ENCODE assay signal across 23 cellular contexts in the genomic region with DNA sequence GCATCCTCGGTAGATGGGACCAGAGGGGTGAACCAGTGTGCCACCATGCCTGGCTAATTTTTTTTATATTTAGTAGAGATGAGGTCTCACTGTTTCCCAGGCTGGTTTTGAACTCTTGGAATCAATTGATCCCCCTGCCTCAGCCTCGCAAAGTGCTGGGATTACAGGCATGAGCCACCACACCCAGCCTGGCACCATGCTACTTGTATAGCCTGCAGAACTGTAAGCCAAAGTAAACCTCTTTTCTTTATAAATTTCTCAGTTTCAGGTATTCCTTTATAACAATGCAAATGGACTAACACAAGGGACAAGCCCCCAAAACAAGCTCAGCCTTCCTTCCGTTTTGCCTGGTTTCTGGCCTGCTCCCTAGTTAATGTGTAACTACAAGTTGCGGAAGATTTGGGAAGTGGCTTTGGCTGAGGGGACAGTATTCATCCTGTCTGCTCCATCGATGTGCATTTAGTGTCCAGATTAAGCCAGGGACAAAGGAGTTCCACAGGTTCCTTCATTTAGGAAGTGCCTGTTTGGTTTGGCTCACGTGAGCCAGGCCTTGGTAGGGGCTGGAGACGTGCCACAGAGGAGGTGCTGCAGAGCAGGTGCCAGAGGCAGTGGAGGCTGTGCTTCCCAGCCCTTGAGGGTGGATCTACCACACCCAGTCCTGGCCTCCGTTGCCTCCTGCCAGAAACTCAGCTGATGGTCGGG. TPM values are rescaled to one million over a fixed set of nuclear protein-coding genes. Genes with fewer than 3 reads are reported as not detected.
DNase-seq lines count a peak whose midpoint lies in the region; ATAC-seq and TF ChIP-seq lines count a peak whose summit lies in the region.
"Had no signal": no experiment of that assay in that cellular context is flagged by ENCODE, and none has a peak within 500 bp of the region (broad histone marks: within the 10 kb centered on the region; RNA-seq: fewer than 3 reads in every experiment).

No MANE protein-coding gene starts in this region.

- TF ChIP-seq CTCF in LNCaP clone FGC (IDR thresholded peaks at IDR 0.05; ENCODE audit: control insufficient read depth, extremely low read depth, insufficient read depth): no peak
- no peak for TF ChIP-seq CTCF in body of pancreas (IDR thresholded peaks at IDR 0.05)
- TF ChIP-seq CTCF in nephron (IDR thresholded peaks at IDR 0.05; ENCODE audit: unreplicated experiment in 3 of 3): no peak

- H3K36me3 Mint-ChIP-seq in nephron (ENCODE audit: low read depth): no peaks in the 10 kb centered on the region
- H3K36me3 Mint-ChIP-seq: activated naive CD8-positive, alpha-beta T cell; WTC11 had no signal

- H3K4me3 ChIP-seq in LNCaP clone FGC (ENCODE audit: low read depth, low read length) (no peak overlapping the region), body of pancreas (no peak overlapping the region)
- H3K4me3 ChIP-seq: hepatocyte, sigmoid colon, vagina had no signal

- H3K4me1 Mint-ChIP-seq in nephron: peaks cover 9% of the 10 kb centered on the region

- no peaks in the 10 kb centered on the region for H3K9me3 ChIP-seq in body of pancreas
- H3K9me3 ChIP-seq: sigmoid colon, vagina had no signal

- H3K27ac ChIP-seq in body of pancreas: peak overlapping the region in 3 of 4 donors; percentile 43 to 69 (median 45)
- H3K27ac ChIP-seq: hepatocyte, sigmoid colon, vagina had no signal

- ATAC-seq in body of pancreas: peak; percentile 63
- no peak for ATAC-seq in GM21528 (IDR thresholded peaks at IDR 0.05; ENCODE audit: low FRiP score, unreplicated experiment)
- ATAC-seq in HG02938 (IDR thresholded peaks at IDR 0.05; ENCODE audit: unreplicated experiment): no peak
- ATAC-seq: activated T-cell treated with anti-CD3 and anti-CD28 coated beads, Interleukin-2, amount 50 U/mL, for 72 hours; HCT116; stimulated activated naive CD8-positive, alpha-beta T cell treated with anti-CD3 and anti-CD28 coated beads, Interleukin-15, amount 100 ng/mL, for 72 hours; WTC11 had no signal

- H3K27me3 Mint-ChIP-seq in nephron (ENCODE audit: low read depth): peaks cover 37% of the 10 kb centered on the region

- peak overlapping the region; percentile 41 to 87 (median 67) for H3K27ac Mint-ChIP-seq in nephron
- H3K27ac Mint-ChIP-seq: activated CD4-positive, alpha-beta memory T cell treated with anti-CD3 and anti-CD28 coated beads, Interleukin-2, amount 10 ng/mL, durations not matched to agents 7 days and 5 days; activated naive CD8-positive, alpha-beta T cell; activated T-cell treated with anti-CD3 and anti-CD28 coated beads, Interleukin-2, amount 50 U/mL, for 72 hours; stimulated activated naive CD8-positive, alpha-beta T cell treated with anti-CD3 and anti-CD28 coated beads, Interleukin-15, amount 100 ng/mL, for 72 hours; T-helper 1 cell treated with Interleukin-12 subunit alpha and Interleukin-12 subunit beta and Interleukin-4 antibody, amounts not matched to agents 30 μg/mL and 1 μg/mL, for 36 hours; WTC11 had no signal

- no peaks in the 10 kb centered on the region for H3K27me3 ChIP-seq in body of pancreas
- H3K27me3 ChIP-seq: vagina had no signal

- H3K4me3 Mint-ChIP-seq in nephron: peak overlapping the region in 1 of 3 experiments; percentile 5
- H3K4me3 Mint-ChIP-seq: activated CD4-positive, alpha-beta memory T cell treated with anti-CD3 and anti-CD28 coated beads, Interleukin-2, amount 10 ng/mL, durations not matched to agents 7 days and 5 days; activated naive CD8-positive, alpha-beta T cell; activated T-cell treated with anti-CD3 and anti-CD28 coated beads, Interleukin-2, amount 50 U/mL, for 72 hours; stimulated activated naive CD8-positive, alpha-beta T cell treated with anti-CD3 and anti-CD28 coated beads, Interleukin-15, amount 100 ng/mL, for 72 hours; T-helper 1 cell treated with Interleukin-12 subunit alpha and Interleukin-12 subunit beta and Interleukin-4 antibody, amounts not matched to agents 30 μg/mL and 1 μg/mL, for 36 hours; WTC11 had no signal

- H3K9me3 Mint-ChIP-seq in nephron: no peaks in the 10 kb centered on the region
- H3K9me3 Mint-ChIP-seq: activated CD4-positive, alpha-beta memory T cell treated with anti-CD3 and anti-CD28 coated beads, Interleukin-2, amount 10 ng/mL, durations not matched to agents 7 days and 5 days; activated T-cell treated with anti-CD3 and anti-CD28 coated beads, Interleukin-2, amount 50 U/mL, for 72 hours; stimulated activated naive CD8-positive, alpha-beta T cell treated with anti-CD3 and anti-CD28 coated beads, Interleukin-15, amount 100 ng/mL, for 72 hours; T-helper 1 cell treated with Interleukin-12 subunit alpha and Interleukin-12 subunit beta and Interleukin-4 antibody, amounts not matched to agents 30 μg/mL and 1 μg/mL, for 36 hours; WTC11 had no signal

- in situ Hi-C loops in ACHN (cut with HindIII; ENCODE audit: low pct_ligation_motif_present, low pct_unique_long_range_greater_than_20kb, low sequenced_read_pairs): no loop called here

- DNase-seq in COLO668 (lab: John Stamatoyannopoulos, UW; ENCODE audit: unreplicated experiment): peak; percentile 78
- DNase-seq in LNCaP clone FGC (ENCODE audit: low read depth): peak; percentile 89
- peak; percentile 55 to 81 (median 74) for DNase-seq in body of pancreas
- DNase-seq in globus pallidus (ENCODE audit: low spot score): no peak
- DNase-seq in ACHN: no peak
- DNase-seq: activated CD4-positive, alpha-beta memory T cell treated with anti-CD3 and anti-CD28 coated beads, Interleukin-2, amount 10 ng/mL, durations not matched to agents 7 days and 5 days; activated T-cell treated with anti-CD3 and anti-CD28 coated beads, Interleukin-2, amount 50 U/mL, for 72 hours; NCI-H1417 treated with DMSO at 0.1 percent for 48 hours; NCI-H510A treated with DMSO at 0.1 percent for 48 hours; occipital lobe; sigmoid colon; stimulated activated CD4-positive, alpha-beta T cell treated with anti-CD3 and anti-CD28 coated beads, Interleukin-1b, Interleukin-23, amount 100 ng/mL, for 48 hours; stimulated activated naive CD8-positive, alpha-beta T cell treated with anti-CD3 and anti-CD28 coated beads, Interleukin-15, amount 100 ng/mL, for 72 hours had no signal

- TF ChIP-seq POLR2A in body of pancreas (IDR thresholded peaks at IDR 0.05): no peak

- H3K4me1 ChIP-seq in body of pancreas: peaks cover 20% of the 10 kb centered on the region

- H3K36me3 ChIP-seq in body of pancreas (replicated peaks in 1 of 2; ENCODE audit: insufficient read depth in 1 of 2, low read depth in 2 of 2): no peaks in the 10 kb centered on the region
- H3K36me3 ChIP-seq: sigmoid colon, vagina had no signal

- intact Hi-C loops in body of pancreas (cut with DNase I): no loop called here

- 34 to 35% methylated on average over 9 of the region's 9 CpGs for WGBS in body of pancreas, 2 donors

RNA-seq across cellular contexts. Expression of a gene that starts 4.4 kb away (rescaled TPM):
- total RNA-seq in body of pancreas: under 1 TPM in 1 of 2 donors, not detected in 1; 0.78 TPM
- total RNA-seq: activated CD4-positive, alpha-beta memory T cell treated with anti-CD3 and anti-CD28 coated beads, Interleukin-2, amount 10 ng/mL, durations not matched to agents 7 days and 5 days; activated T-cell treated with anti-CD3 and anti-CD28 coated beads, Interleukin-2, amount 50 U/mL, for 72 hours; hepatocyte; mononuclear cell; occipital lobe; vagina had no signal

RNA-seq across cellular contexts. Expression of a gene that starts 59.8 kb away (rescaled TPM):
- total RNA-seq in body of pancreas: under 1 TPM in 1 of 2 donors, not detected in 1; 0.52 TPM
- total RNA-seq: activated CD4-positive, alpha-beta memory T cell treated with anti-CD3 and anti-CD28 coated beads, Interleukin-2, amount 10 ng/mL, durations not matched to agents 7 days and 5 days; activated T-cell treated with anti-CD3 and anti-CD28 coated beads, Interleukin-2, amount 50 U/mL, for 72 hours; hepatocyte; mononuclear cell; occipital lobe; WTC11 had no signal

Comparison
In these comparisons a context has a peak if more than half of its experiments do, and no peak if none do; other contexts are left out.
1. DNase-seq: peak in COLO668 (single experiment), LNCaP clone FGC (single experiment) and body of pancreas (4 of 4); none in globus pallidus (single experiment) and ACHN (single experiment).